24 cellular contexts compared by ENCODE assay signal in the genomic region with DNA sequence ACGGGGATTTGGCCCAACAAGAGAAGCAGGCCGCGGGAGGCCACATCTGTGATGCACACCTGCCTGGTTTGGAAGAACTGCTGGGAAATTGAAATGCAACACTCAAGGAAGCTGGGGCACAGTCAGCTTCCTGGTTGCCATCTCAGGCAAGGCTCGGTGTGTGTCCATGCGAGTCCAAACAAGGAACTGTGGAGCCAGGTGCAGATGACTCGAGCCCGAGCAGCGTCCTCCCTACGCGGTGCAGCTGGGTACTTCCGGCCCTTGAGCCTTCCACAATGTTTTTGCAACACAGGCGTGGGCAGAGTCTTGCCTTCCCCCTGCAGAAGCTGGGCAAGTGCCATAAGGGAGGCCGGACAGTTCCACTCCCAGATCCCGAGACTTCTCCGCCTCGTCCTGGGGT.
DNase-seq lines count a peak whose midpoint lies in the region; ATAC-seq and TF ChIP-seq lines count a peak whose summit lies in the region.
"Had no signal": no experiment of that assay in that cellular context is flagged by ENCODE, and none has a peak within 500 bp of the region (broad histone marks: within the 10 kb centered on the region; RNA-seq: fewer than 3 reads in every experiment).

No MANE protein-coding gene starts in this region.

- CTCF ChIA-PET in MCF 10A (lab: Yijun Ruan, JAX) = interaction anchor here (0.6 to 0.7 kb wide), 2 partner anchors 233 to 464 kb away, joined by 3 to 4 read pairs; no protein-coding TSS in a partner anchor
- CTCF ChIA-PET in RWPE1 (lab: Yijun Ruan, JAX) = no interaction called here

- no peak overlapping the region for H3K4me3 ChIP-seq in breast epithelium
- H3K4me3 ChIP-seq: ascending aorta, left lung, MG63, spleen, uterus had no signal

- H3K4me3 Mint-ChIP-seq in MCF 10A (ENCODE audit: unreplicated experiment) = no peak overlapping the region
- H3K4me3 Mint-ChIP-seq: activated naive CD4-positive, alpha-beta T cell treated with anti-CD3 and anti-CD28 coated beads for 36 hours; activated T-cell treated with anti-CD3 and anti-CD28 coated beads, Interleukin-2, amount 50 U/mL, for 4 hours; IgD-negative memory B cell had no signal

- TF ChIP-seq POLR2A in breast epithelium (IDR thresholded peaks at IDR 0.05) = no peak

- no peaks in the 10 kb centered on the region for H3K27me3 ChIP-seq in breast epithelium
- H3K27me3 ChIP-seq: ascending aorta, left lung, MG63, spleen, uterus had no signal

- TF ChIP-seq CTCF in MCF 10A (IDR thresholded peaks at IDR 0.05; ENCODE audit: unreplicated experiment) = no peak
- no peak for TF ChIP-seq CTCF in breast epithelium (IDR thresholded peaks at IDR 0.05)
- TF ChIP-seq CTCF in RWPE1 (conservative IDR thresholded peaks at IDR 0.05; ENCODE audit: low read depth) = no peak

- peaks cover 4% of the 10 kb centered on the region for H3K4me1 Mint-ChIP-seq in MCF 10A (ENCODE audit: insufficient read depth, unreplicated experiment)

- H3K27ac Mint-ChIP-seq in MCF 10A (ENCODE audit: low read depth, unreplicated experiment) = no peak overlapping the region
- H3K27ac Mint-ChIP-seq: activated naive CD4-positive, alpha-beta T cell treated with anti-CD3 and anti-CD28 coated beads for 36 hours had no signal

- no TSS peak for BruUV-seq in MCF 10A (replicated peaks; lab: Mats Ljungman, UMichigan)

- POLR2A ChIA-PET in MCF 10A (lab: Yijun Ruan, JAX) = interaction anchor here (0.6 to 1.6 kb wide), 4 partner anchors 10 to 154 kb away, joined by 3 to 9 read pairs (median 4); no protein-coding TSS in a partner anchor
- POLR2A ChIA-PET in RWPE1 (lab: Yijun Ruan, JAX; ENCODE audit: low non-redundant PET) = interaction anchor here (0.6 kb wide), 1 partner anchor 11 kb away, joined by 4 read pairs; no protein-coding TSS in a partner anchor

- H3K27ac ChIP-seq in breast epithelium = no peak overlapping the region
- H3K27ac ChIP-seq in RWPE1 = peak overlapping the region; percentile 95
- H3K27ac ChIP-seq: ascending aorta, left lung, spleen, uterus had no signal

- intact Hi-C loops in MCF 10A (cut with micrococcal nuclease) (no loop called here), breast epithelium (cut with DNase I; ENCODE audit: low total_unique reads) (no loop called here)

- peaks cover 7% of the 10 kb centered on the region for H3K9me3 Mint-ChIP-seq in MCF 10A (ENCODE audit: unreplicated experiment)
- H3K9me3 Mint-ChIP-seq: activated naive CD4-positive, alpha-beta T cell treated with anti-CD3 and anti-CD28 coated beads for 36 hours; activated T-cell treated with anti-CD3 and anti-CD28 coated beads, Interleukin-2, amount 50 U/mL, for 4 hours; IgD-negative memory B cell had no signal

- no peaks in the 10 kb centered on the region for H3K36me3 ChIP-seq in breast epithelium
- H3K36me3 ChIP-seq: MG63, uterus had no signal

- H3K36me3 Mint-ChIP-seq in MCF 10A (ENCODE audit: insufficient read depth, unreplicated experiment) = peaks cover 5% of the 10 kb centered on the region

- no peaks in the 10 kb centered on the region for H3K4me1 ChIP-seq in breast epithelium
- H3K4me1 ChIP-seq: ascending aorta, left lung, uterus had no signal

- H3K9me3 ChIP-seq in breast epithelium = no peaks in the 10 kb centered on the region
- H3K9me3 ChIP-seq: ascending aorta, left lung, MG63, spleen, uterus had no signal

- ATAC-seq in HG03025 (IDR thresholded peaks at IDR 0.05; ENCODE audit: low FRiP score, unreplicated experiment) = no peak
- no peak for ATAC-seq in GM18870 (IDR thresholded peaks at IDR 0.05; ENCODE audit: unreplicated experiment)
- ATAC-seq: activated T-cell treated with anti-CD3 and anti-CD28 coated beads, Interleukin-2, amount 50 U/mL, for 4 hours; left lung had no signal

- no peaks in the 10 kb centered on the region for H3K27me3 Mint-ChIP-seq in MCF 10A (ENCODE audit: insufficient read depth, unreplicated experiment)

- DNase-seq in MCF 10A (ENCODE audit: unreplicated experiment) = peak; percentile 70
- no peak for DNase-seq in breast epithelium (ENCODE audit: low spot score in 2 of 2)
- peak; percentile 40 for DNase-seq in RWPE1 (ENCODE audit: low spot score)
- DNase-seq in kidney tubule cell (ENCODE audit: low spot score) = peak; percentile 82
- no peak for DNase-seq in NCI-H2171 (lab: John Stamatoyannopoulos, UW)
- no peak for DNase-seq in T-helper 1 cell
- DNase-seq: activated CD8-positive, alpha-beta memory T cell treated with anti-CD3 and anti-CD28 coated beads for 24 hours; activated naive CD4-positive, alpha-beta T cell treated with anti-CD3 and anti-CD28 coated beads for 36 hours; activated T-cell treated with anti-CD3 and anti-CD28 coated beads, Interleukin-2, amount 50 U/mL, for 4 hours; C1 segment of cervical spinal cord; effector memory CD4-positive, alpha-beta T cell; GF-D8; head of caudate nucleus; left lung; MG63; NCI-H187; OCI-M1; spleen; SW 1271 had no signal

Comparison
In these comparisons a context has a peak if more than half of its experiments do, and no peak if none do; other contexts are left out.
1. DNase-seq: peak in MCF 10A (single experiment), RWPE1 (single experiment) and kidney tubule cell (single experiment); none in breast epithelium (0 of 2), NCI-H2171 (single experiment) and T-helper 1 cell (0 of 5).